Comparison of ENCODE assay signal across 1 cellular context in genomic region chr4:184012937-184013336, GRCh38.
TF ChIP-seq lines count a peak whose summit lies in the region.

No MANE protein-coding gene starts in this region.

TF ChIP-seq in IMR-90, 13 proteins besides CTCF, POLR2A, EP300 and RAD21 (continued from another document):
- no peak for TF ChIP-seq ELK1 (IDR thresholded peaks at IDR 0.05; ENCODE audit: borderline replicate concordance, low read depth, low read length)
- TF ChIP-seq CEBPB (IDR thresholded peaks at IDR 0.05; ENCODE audit: low read depth, low read length), result no peak
- TF ChIP-seq USF2 (IDR thresholded peaks at IDR 0.05; ENCODE audit: low read depth, low read length), result no peak
- TF ChIP-seq SMC3 (IDR thresholded peaks at IDR 0.05; ENCODE audit: low read depth, low read length), result no peak
- no peak for TF ChIP-seq MXI1 (IDR thresholded peaks at IDR 0.05; ENCODE audit: borderline replicate concordance, low read depth, low read length)
- TF ChIP-seq RFX5 (IDR thresholded peaks at IDR 0.05; ENCODE audit: low read depth, low read length), result no peak
- no peak for TF ChIP-seq BHLHE40 (IDR thresholded peaks at IDR 0.05; ENCODE audit: low read depth, low read length)
